Comparison of ENCODE assay signal across 19 cellular contexts in genomic region chr10:43282881-43283280, GRCh38. TPM values are rescaled to one million over a fixed set of nuclear protein-coding genes. Genes with fewer than 3 reads are reported as not detected.
DNase-seq lines count a peak whose midpoint lies in the region; TF ChIP-seq lines count a peak whose summit lies in the region.
"Had no signal": no experiment of that assay in that cellular context is flagged by ENCODE, and none has a peak within 500 bp of the region (broad histone marks: within the 10 kb centered on the region; RNA-seq: fewer than 3 reads in every experiment).

No MANE protein-coding gene starts in this region.

- H4K20me1 ChIP-seq in osteoblast (ENCODE audit: insufficient read depth, low read length): no peaks in the 10 kb centered on the region

- H3K9me3 ChIP-seq in osteoblast (ENCODE audit: low read depth, low read length): no peaks in the 10 kb centered on the region
- H3K9me3 ChIP-seq: body of pancreas, left ventricle myocardium inferior, psoas muscle had no signal

- H3K4me3 ChIP-seq in fibroblast of villous mesenchyme (ENCODE audit: low read depth, low read length) (no peak overlapping the region), osteoblast (ENCODE audit: insufficient read depth, low read length) (no peak overlapping the region), foreskin fibroblast (ENCODE audit: low read depth in 1 of 2, low read length in 2 of 2) (no peak overlapping the region)
- H3K4me3 ChIP-seq: body of pancreas, dorsolateral prefrontal cortex, left ventricle myocardium inferior, psoas muscle had no signal

- DNase-seq in DMS 273 (lab: John Stamatoyannopoulos, UW; ENCODE audit: unreplicated experiment): peak; percentile 2
- no peak for DNase-seq in DMS 273 treated with DMSO at 0.1 percent for 48 hours (lab: John Stamatoyannopoulos, UW)
- DNase-seq in fibroblast of villous mesenchyme (ENCODE audit: low read depth): peak; percentile 8
- peak; percentile 77 for DNase-seq in osteoblast (ENCODE audit: insufficient read length, low spot score, missing footprints)
- DNase-seq in central memory CD4-positive, alpha-beta T cell: no peak
- DNase-seq in foreskin fibroblast: no peak
- DNase-seq in dedifferentiated amniotic fluid mesenchymal stem cell (ENCODE audit: extremely low spot score): no peak
- DNase-seq: activated CD4-positive, alpha-beta T cell treated with anti-CD3 and anti-CD28 coated beads for 4 hours; activated CD8-positive, alpha-beta memory T cell treated with anti-CD3 and anti-CD28 coated beads, Interleukin-2, amount 50 U/mL, for 48 hours; body of pancreas; dorsolateral prefrontal cortex; left ventricle myocardium inferior; NCI-H146; NCI-H2227 treated with DMSO at 0.1 percent for 48 hours; psoas muscle; SIG-M5 had no signal

- H3K36me3 ChIP-seq in osteoblast (ENCODE audit: insufficient read depth, low read length): no peaks in the 10 kb centered on the region
- H3K36me3 ChIP-seq: left ventricle myocardium inferior had no signal

- TF ChIP-seq CTCF in fibroblast of villous mesenchyme (IDR thresholded peaks at IDR 0.05; ENCODE audit: insufficient read depth, low read depth, low read length) (no peak), osteoblast (IDR thresholded peaks at IDR 0.05; ENCODE audit: extremely low read depth, low read depth, low read length) (no peak), foreskin fibroblast (IDR thresholded peaks at IDR 0.05; ENCODE audit: low read depth, low read length) (no peak)

- no peak overlapping the region for H2AFZ ChIP-seq in osteoblast (ENCODE audit: low read length)

- H3K79me2 ChIP-seq in osteoblast (ENCODE audit: insufficient read depth, low read length): no peaks in the 10 kb centered on the region

- no peaks in the 10 kb centered on the region for H3K27me3 ChIP-seq in osteoblast (ENCODE audit: insufficient read depth, low read length)
- H3K27me3 ChIP-seq: body of pancreas had no signal

- no peak overlapping the region for H3K4me2 ChIP-seq in osteoblast (ENCODE audit: insufficient read depth, low read length)

- no peaks in the 10 kb centered on the region for H3K4me1 ChIP-seq in osteoblast (ENCODE audit: insufficient read depth, low read length)
- H3K4me1 ChIP-seq: body of pancreas, left ventricle myocardium inferior, psoas muscle had no signal

- no peak overlapping the region for H3K27ac ChIP-seq in osteoblast (ENCODE audit: low read depth, low read length)
- H3K27ac ChIP-seq: 22Rv1, body of pancreas, C4-2B, dorsolateral prefrontal cortex, left ventricle myocardium inferior, psoas muscle had no signal

TF ChIP-seq in PFSK-1, 5 proteins besides CTCF, POLR2A, EP300 and RAD21:
- TF ChIP-seq FOXP2 (optimal IDR thresholded peaks at IDR 0.05; ENCODE audit: borderline replicate concordance, extremely low read depth, extremely low read length, insufficient read depth) (no peak), REST (IDR thresholded peaks at IDR 0.05; ENCODE audit: insufficient read depth in 1 of 2, low read depth in 2 of 2, low read length in 2 of 2) (peak; percentile 90 to 95), POLR2AphosphoS5 (IDR thresholded peaks at IDR 0.05; ENCODE audit: low read depth, low read length) (no peak)

RNA-seq across cellular contexts. Expression of gene RASGEF1A, which starts 16.0 kb away (rescaled TPM):
- not detected for polyA plus RNA-seq in PFSK-1 (2012; ENCODE audit: insufficient read length, low read depth)
- total RNA-seq in fibroblast of villous mesenchyme (under 0.01 TPM in 2 replicates), osteoblast (1.1 TPM in 1 of 2 replicates, not detected in the other)

Comparison
In these comparisons a context has a peak if more than half of its experiments do, and no peak if none do; other contexts are left out.
1. DNase-seq: peak in DMS 273 (single experiment), fibroblast of villous mesenchyme (single experiment) and osteoblast (single experiment); none in DMS 273 treated with DMSO at 0.1 percent for 48 hours (single experiment), central memory CD4-positive, alpha-beta T cell (single experiment), foreskin fibroblast (0 of 2) and dedifferentiated amniotic fluid mesenchymal stem cell (single experiment).